In genomic region chr12:7361271-7361670, GRCh38 we compare ENCODE assay signal across 1 cellular context.
TF ChIP-seq lines count a peak whose summit lies in the region.

No MANE protein-coding gene starts in this region.

TF ChIP-seq in GM12878, 131 proteins besides CTCF, POLR2A, EP300 and RAD21 (continued from another document):
- TF ChIP-seq NR2C1 (IDR thresholded peaks at IDR 0.05): no peak
- TF ChIP-seq CHD1 (IDR thresholded peaks at IDR 0.05; ENCODE audit: low read depth, low read length): no peak
- TF ChIP-seq CREM (IDR thresholded peaks at IDR 0.05; ENCODE audit: low read depth): no peak
- no peak for TF ChIP-seq STAT1 (conservative IDR thresholded peaks at IDR 0.05)
